ENCODE assay signal across 8 cellular contexts in the genomic region with DNA sequence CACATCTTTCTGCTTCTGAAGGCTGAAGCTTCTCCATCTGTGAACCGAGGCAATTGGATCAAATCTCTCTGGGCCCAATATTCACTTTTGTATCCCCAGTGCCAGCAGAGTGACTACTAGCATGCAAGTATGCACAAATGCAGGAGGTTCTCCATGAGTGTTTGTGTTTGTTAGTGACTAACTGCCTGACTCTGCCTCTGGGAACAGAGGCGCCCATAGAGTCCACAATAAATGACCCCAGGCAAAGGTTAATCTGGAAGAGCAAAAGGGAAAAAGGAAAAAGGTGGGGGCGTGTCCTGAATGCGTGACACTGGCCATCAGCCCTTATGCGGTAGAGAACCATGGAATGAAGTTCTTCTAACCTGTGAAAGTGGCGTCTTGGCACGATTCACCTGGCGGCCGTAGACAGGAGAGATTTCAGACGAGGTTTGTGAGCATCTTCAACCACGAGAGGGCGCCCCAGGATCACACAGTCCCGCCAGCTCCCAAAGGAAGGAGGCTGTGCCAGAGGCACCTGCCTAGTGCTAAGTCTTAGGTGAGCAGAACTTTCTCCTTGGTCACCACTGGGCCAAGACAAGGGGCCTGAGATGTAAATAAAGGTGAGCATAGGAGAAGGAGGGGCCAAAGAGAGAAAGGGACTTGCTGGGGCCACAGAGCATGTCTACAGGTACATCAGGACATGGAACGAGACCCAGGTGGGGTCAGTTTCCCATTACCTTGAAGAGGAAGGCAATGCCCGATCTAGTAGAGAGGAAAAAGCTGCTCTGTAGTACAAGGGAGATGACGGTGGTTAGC. TPM values are rescaled to one million over a fixed set of nuclear protein-coding genes. Genes with fewer than 3 reads are reported as not detected.
A peak's percentile ranks its signal among the peaks of the same experiment; 100 is the strongest.
DNase-seq lines count a peak whose midpoint lies in the region; ATAC-seq and TF ChIP-seq lines count a peak whose summit lies in the region.

No MANE protein-coding gene starts in this region.

- H3K9ac ChIP-seq in colonic mucosa (ENCODE audit: low read depth in 2 of 2, low read length in 2 of 2) = no peak overlapping the region

- TF ChIP-seq CTCF in C4-2B (conservative IDR thresholded peaks at IDR 0.05) (peak; percentile 95), colonic mucosa (IDR thresholded peaks at IDR 0.05) (peak; percentile 86), right lobe of liver (IDR thresholded peaks at IDR 0.05) (peak; percentile 87 to 97 (median 88))

- H3K27me3 ChIP-seq in colonic mucosa = no peaks in the 10 kb centered on the region
- H3K27me3 ChIP-seq in right lobe of liver = no peaks in the 10 kb centered on the region

- intact Hi-C loops in colonic mucosa (cut with DNase I) (loop anchor here (2.0 to 5.0 kb wide), 2 partner anchors 80 to 176 kb away; no protein-coding TSS in a partner anchor), right lobe of liver (cut with DNase I) (loop anchor here (5.0 kb wide), 1 partner anchor 81 kb away; no protein-coding TSS in a partner anchor)

- no peak for TF ChIP-seq POLR2A in right lobe of liver (IDR thresholded peaks at IDR 0.05)

- H3K36me3 ChIP-seq in colonic mucosa = no peaks in the 10 kb centered on the region
- H3K36me3 ChIP-seq in right lobe of liver = no peaks in the 10 kb centered on the region

- DNase-seq in NCI-H460 (ENCODE audit: extremely low read depth, low read depth) (peak; percentile 74), colonic mucosa (peak; percentile 91), right lobe of liver (peak; percentile 84 to 90 (median 90))
- peak; percentile 83 to 92 for DNase-seq in activated CD4-positive, alpha-beta T cell treated with anti-CD3 and anti-CD28 coated beads for 4 hours
- DNase-seq in stimulated activated CD4-positive, alpha-beta T cell treated with anti-CD3 and anti-CD28 coated beads, TNF-alpha, amount 100 ng/mL, for 4 hours (ENCODE audit: low read depth in 3 of 3) = peak; percentile 66 to 80 (median 74)

- 22% methylated on average over 12 of the region's 16 CpGs for WGBS in right lobe of liver (ENCODE audit: insufficient coverage, low coverage, low lambda C conversion rate, missing lambda C conversion rate)

- H3K27ac ChIP-seq in C4-2B (no peak overlapping the region), colonic mucosa (no peak overlapping the region), right lobe of liver (peak overlapping the region in 1 of 3 donors; percentile 18)

- H3K4me1 ChIP-seq in colonic mucosa = no peaks in the 10 kb centered on the region
- peaks cover 0 to 23% (median 8%) of the 10 kb centered on the region in 4 donors for H3K4me1 ChIP-seq in right lobe of liver

- ATAC-seq in HG02885 (IDR thresholded peaks at IDR 0.05; ENCODE audit: poor library complexity, unreplicated experiment) (peak; percentile 50), right lobe of liver (peak; percentile 81 to 90 (median 86)), GM19395 (IDR thresholded peaks at IDR 0.05; ENCODE audit: unreplicated experiment) (no peak)

- H3K9me3 ChIP-seq in colonic mucosa (no peaks in the 10 kb centered on the region), right lobe of liver (no peaks in the 10 kb centered on the region)

- H3K4me3 ChIP-seq in colonic mucosa (no peak overlapping the region), right lobe of liver (no peak overlapping the region)

RNA-seq across cellular contexts. Expression of gene RBPMS2, which starts 44.2 kb away (rescaled TPM):
- total RNA-seq in NCI-H460 (2014; rRNA removed; shearing (Covaris generic)) = 0.54 and 1.2 TPM in 2 replicates
- polyA plus RNA-seq in NCI-H460 (2014; cell fraction: nucleus; rRNA removed) = 0.17 TPM in 1 of 2 replicates, not detected in the other
- total RNA-seq in colonic mucosa (10 to 100 TPM in 1 of 2 donors, 1 to 10 TPM in 1; 1.3 to 14.5 TPM), right lobe of liver (10 to 100 TPM in 1 of 6 experiments, 1 to 10 TPM in 5; 2.5 to 13.6 (median 6.1) TPM)
